ENCODE assay signal across 1 cellular context in the genomic region with DNA sequence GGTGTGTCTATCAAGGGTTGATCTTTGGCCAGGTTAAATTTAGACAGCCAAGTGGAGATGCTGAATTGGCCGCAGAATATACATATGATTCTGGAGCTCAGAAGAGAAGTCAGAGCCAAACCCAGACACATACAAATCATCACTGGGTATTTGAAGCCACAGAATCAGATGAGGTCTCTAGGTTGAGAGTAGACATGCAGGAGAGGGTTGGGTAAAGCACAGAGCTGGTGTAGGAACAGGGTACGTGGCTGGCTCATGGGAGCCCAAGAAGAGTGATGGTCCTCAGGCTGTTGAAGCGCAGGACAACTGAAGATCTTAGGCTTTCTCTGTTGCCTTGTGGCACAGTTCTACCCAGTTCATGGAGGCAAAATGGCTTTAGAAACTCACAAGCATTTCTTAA.
TF ChIP-seq lines count a peak whose summit lies in the region.

No MANE protein-coding gene starts in this region.

TF ChIP-seq in HepG2, 621 proteins besides CTCF, POLR2A, EP300 and RAD21:
- no peak for TF ChIP-seq ZBTB1 (CRISPR knock-in tag; IDR thresholded peaks at IDR 0.05; ENCODE audit: borderline replicate concordance)
- TF ChIP-seq, protein P1, sequence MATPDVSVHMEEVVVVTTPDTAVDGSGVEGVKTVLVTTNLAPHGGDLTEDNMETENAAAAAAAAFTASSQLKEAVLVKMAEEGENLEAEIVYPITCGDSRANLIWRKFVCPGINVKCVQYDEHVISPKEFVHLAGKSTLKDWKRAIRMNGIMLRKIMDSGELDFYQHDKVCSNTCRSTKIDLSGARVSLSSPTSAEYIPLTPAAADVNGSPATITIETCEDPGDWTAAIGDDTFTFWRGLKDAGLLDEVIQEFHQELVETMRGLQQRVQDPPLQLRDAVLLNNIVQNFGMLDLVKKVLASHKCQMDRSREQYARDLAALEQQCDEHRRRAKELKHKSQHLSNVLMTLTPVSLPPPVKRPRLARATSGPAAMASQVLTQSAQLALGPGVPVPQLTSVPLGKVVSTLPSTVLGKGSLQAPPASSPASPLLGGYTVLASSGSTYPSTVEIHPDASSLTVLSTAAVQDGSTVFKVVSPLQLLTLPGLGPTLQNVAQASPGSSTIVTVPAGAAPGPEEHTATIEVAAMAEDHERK (CRISPR knock-in tag; IDR thresholded peaks at IDR 0.05; ENCODE audit: low read depth), result no peak
- TF ChIP-seq ZNF788 (CRISPR knock-in tag; IDR thresholded peaks at IDR 0.05; ENCODE audit: borderline replicate concordance), result no peak
- no peak for TF ChIP-seq WIZ (CRISPR knock-in tag; IDR thresholded peaks at IDR 0.05)
- TF ChIP-seq ZNF749 (CRISPR knock-in tag; IDR thresholded peaks at IDR 0.05; ENCODE audit: borderline replicate concordance), result no peak
- TF ChIP-seq, protein P2, sequence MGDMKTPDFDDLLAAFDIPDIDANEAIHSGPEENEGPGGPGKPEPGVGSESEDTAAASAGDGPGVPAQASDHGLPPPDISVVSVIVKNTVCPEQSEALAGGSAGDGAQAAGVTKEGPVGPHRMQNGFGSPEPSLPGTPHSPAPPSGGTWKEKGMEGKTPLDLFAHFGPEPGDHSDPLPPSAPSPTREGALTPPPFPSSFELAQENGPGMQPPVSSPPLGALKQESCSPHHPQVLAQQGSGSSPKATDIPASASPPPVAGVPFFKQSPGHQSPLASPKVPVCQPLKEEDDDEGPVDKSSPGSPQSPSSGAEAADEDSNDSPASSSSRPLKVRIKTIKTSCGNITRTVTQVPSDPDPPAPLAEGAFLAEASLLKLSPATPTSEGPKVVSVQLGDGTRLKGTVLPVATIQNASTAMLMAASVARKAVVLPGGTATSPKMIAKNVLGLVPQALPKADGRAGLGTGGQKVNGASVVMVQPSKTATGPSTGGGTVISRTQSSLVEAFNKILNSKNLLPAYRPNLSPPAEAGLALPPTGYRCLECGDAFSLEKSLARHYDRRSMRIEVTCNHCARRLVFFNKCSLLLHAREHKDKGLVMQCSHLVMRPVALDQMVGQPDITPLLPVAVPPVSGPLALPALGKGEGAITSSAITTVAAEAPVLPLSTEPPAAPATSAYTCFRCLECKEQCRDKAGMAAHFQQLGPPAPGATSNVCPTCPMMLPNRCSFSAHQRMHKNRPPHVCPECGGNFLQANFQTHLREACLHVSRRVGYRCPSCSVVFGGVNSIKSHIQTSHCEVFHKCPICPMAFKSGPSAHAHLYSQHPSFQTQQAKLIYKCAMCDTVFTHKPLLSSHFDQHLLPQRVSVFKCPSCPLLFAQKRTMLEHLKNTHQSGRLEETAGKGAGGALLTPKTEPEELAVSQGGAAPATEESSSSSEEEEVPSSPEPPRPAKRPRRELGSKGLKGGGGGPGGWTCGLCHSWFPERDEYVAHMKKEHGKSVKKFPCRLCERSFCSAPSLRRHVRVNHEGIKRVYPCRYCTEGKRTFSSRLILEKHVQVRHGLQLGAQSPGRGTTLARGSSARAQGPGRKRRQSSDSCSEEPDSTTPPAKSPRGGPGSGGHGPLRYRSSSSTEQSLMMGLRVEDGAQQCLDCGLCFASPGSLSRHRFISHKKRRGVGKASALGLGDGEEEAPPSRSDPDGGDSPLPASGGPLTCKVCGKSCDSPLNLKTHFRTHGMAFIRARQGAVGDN (CRISPR knock-in tag; IDR thresholded peaks at IDR 0.05), result no peak
- TF ChIP-seq SIX4 (CRISPR knock-in tag; IDR thresholded peaks at IDR 0.05), result no peak
- no peak for TF ChIP-seq ATM (IDR thresholded peaks at IDR 0.05; ENCODE audit: borderline replicate concordance)
- no peak for TF ChIP-seq ZNF562 (CRISPR knock-in tag; IDR thresholded peaks at IDR 0.05; ENCODE audit: borderline replicate concordance)
- TF ChIP-seq ZIK1 (CRISPR knock-in tag; IDR thresholded peaks at IDR 0.05; ENCODE audit: borderline replicate concordance, low read depth), result no peak
- TF ChIP-seq, protein P3, sequence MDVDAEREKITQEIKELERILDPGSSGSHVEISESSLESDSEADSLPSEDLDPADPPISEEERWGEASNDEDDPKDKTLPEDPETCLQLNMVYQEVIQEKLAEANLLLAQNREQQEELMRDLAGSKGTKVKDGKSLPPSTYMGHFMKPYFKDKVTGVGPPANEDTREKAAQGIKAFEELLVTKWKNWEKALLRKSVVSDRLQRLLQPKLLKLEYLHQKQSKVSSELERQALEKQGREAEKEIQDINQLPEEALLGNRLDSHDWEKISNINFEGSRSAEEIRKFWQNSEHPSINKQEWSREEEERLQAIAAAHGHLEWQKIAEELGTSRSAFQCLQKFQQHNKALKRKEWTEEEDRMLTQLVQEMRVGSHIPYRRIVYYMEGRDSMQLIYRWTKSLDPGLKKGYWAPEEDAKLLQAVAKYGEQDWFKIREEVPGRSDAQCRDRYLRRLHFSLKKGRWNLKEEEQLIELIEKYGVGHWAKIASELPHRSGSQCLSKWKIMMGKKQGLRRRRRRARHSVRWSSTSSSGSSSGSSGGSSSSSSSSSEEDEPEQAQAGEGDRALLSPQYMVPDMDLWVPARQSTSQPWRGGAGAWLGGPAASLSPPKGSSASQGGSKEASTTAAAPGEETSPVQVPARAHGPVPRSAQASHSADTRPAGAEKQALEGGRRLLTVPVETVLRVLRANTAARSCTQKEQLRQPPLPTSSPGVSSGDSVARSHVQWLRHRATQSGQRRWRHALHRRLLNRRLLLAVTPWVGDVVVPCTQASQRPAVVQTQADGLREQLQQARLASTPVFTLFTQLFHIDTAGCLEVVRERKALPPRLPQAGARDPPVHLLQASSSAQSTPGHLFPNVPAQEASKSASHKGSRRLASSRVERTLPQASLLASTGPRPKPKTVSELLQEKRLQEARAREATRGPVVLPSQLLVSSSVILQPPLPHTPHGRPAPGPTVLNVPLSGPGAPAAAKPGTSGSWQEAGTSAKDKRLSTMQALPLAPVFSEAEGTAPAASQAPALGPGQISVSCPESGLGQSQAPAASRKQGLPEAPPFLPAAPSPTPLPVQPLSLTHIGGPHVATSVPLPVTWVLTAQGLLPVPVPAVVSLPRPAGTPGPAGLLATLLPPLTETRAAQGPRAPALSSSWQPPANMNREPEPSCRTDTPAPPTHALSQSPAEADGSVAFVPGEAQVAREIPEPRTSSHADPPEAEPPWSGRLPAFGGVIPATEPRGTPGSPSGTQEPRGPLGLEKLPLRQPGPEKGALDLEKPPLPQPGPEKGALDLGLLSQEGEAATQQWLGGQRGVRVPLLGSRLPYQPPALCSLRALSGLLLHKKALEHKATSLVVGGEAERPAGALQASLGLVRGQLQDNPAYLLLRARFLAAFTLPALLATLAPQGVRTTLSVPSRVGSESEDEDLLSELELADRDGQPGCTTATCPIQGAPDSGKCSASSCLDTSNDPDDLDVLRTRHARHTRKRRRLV (CRISPR knock-in tag; IDR thresholded peaks at IDR 0.05), result no peak
- TF ChIP-seq, protein P4, sequence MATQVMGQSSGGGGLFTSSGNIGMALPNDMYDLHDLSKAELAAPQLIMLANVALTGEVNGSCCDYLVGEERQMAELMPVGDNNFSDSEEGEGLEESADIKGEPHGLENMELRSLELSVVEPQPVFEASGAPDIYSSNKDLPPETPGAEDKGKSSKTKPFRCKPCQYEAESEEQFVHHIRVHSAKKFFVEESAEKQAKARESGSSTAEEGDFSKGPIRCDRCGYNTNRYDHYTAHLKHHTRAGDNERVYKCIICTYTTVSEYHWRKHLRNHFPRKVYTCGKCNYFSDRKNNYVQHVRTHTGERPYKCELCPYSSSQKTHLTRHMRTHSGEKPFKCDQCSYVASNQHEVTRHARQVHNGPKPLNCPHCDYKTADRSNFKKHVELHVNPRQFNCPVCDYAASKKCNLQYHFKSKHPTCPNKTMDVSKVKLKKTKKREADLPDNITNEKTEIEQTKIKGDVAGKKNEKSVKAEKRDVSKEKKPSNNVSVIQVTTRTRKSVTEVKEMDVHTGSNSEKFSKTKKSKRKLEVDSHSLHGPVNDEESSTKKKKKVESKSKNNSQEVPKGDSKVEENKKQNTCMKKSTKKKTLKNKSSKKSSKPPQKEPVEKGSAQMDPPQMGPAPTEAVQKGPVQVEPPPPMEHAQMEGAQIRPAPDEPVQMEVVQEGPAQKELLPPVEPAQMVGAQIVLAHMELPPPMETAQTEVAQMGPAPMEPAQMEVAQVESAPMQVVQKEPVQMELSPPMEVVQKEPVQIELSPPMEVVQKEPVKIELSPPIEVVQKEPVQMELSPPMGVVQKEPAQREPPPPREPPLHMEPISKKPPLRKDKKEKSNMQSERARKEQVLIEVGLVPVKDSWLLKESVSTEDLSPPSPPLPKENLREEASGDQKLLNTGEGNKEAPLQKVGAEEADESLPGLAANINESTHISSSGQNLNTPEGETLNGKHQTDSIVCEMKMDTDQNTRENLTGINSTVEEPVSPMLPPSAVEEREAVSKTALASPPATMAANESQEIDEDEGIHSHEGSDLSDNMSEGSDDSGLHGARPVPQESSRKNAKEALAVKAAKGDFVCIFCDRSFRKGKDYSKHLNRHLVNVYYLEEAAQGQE (IDR thresholded peaks at IDR 0.05; ENCODE audit: borderline replicate concordance in 1 of 2, low read depth in 1 of 2, low read length in 2 of 2), result no peak
- no peak for TF ChIP-seq SMAD1 (CRISPR knock-in tag; IDR thresholded peaks at IDR 0.05; ENCODE audit: borderline replicate concordance, low read depth)
- no peak for TF ChIP-seq ZNF652 (CRISPR knock-in tag; IDR thresholded peaks at IDR 0.05; ENCODE audit: borderline replicate concordance, low read depth)
- TF ChIP-seq, protein P5, sequence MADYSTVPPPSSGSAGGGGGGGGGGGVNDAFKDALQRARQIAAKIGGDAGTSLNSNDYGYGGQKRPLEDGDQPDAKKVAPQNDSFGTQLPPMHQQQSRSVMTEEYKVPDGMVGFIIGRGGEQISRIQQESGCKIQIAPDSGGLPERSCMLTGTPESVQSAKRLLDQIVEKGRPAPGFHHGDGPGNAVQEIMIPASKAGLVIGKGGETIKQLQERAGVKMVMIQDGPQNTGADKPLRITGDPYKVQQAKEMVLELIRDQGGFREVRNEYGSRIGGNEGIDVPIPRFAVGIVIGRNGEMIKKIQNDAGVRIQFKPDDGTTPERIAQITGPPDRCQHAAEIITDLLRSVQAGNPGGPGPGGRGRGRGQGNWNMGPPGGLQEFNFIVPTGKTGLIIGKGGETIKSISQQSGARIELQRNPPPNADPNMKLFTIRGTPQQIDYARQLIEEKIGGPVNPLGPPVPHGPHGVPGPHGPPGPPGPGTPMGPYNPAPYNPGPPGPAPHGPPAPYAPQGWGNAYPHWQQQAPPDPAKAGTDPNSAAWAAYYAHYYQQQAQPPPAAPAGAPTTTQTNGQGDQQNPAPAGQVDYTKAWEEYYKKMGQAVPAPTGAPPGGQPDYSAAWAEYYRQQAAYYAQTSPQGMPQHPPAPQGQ (CRISPR knock-in tag; IDR thresholded peaks at IDR 0.05; ENCODE audit: borderline replicate concordance), result no peak
- no peak for TF ChIP-seq SNAI1 (CRISPR knock-in tag; IDR thresholded peaks at IDR 0.05; ENCODE audit: borderline replicate concordance)
- TF ChIP-seq, protein P6, sequence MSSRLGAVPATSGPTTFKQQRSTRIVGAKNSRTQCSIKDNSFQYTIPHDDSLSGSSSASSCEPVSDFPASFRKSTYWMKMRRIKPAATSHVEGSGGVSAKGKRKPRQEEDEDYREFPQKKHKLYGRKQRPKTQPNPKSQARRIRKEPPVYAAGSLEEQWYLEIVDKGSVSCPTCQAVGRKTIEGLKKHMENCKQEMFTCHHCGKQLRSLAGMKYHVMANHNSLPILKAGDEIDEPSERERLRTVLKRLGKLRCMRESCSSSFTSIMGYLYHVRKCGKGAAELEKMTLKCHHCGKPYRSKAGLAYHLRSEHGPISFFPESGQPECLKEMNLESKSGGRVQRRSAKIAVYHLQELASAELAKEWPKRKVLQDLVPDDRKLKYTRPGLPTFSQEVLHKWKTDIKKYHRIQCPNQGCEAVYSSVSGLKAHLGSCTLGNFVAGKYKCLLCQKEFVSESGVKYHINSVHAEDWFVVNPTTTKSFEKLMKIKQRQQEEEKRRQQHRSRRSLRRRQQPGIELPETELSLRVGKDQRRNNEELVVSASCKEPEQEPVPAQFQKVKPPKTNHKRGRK (CRISPR knock-in tag; IDR thresholded peaks at IDR 0.05), result no peak
- TF ChIP-seq ZNF607 (CRISPR knock-in tag; IDR thresholded peaks at IDR 0.05; ENCODE audit: borderline replicate concordance), result no peak
- no peak for TF ChIP-seq ZNF550 (CRISPR knock-in tag; IDR thresholded peaks at IDR 0.05; ENCODE audit: borderline replicate concordance)
